ENCODE assay signal across 10 cellular contexts in genomic region chr1:13892671-13893325, GRCh38.
A peak's percentile ranks its signal among the peaks of the same experiment; 100 is the strongest.
DNase-seq lines count a peak whose midpoint lies in the region; ATAC-seq and TF ChIP-seq lines count a peak whose summit lies in the region.
"Had no signal": no experiment of that assay in that cellular context is flagged by ENCODE, and none has a peak within 500 bp of the region (broad histone marks: within the 10 kb centered on the region; RNA-seq: fewer than 3 reads in every experiment).

No MANE protein-coding gene starts in this region.

- H3K79me2 ChIP-seq in GM23338 (replicated peaks; ENCODE audit: insufficient read depth), result no peaks in the 10 kb centered on the region

- H3K27ac ChIP-seq in GM23338 (ENCODE audit: low read depth) (no peak overlapping the region), iPS-20b (ENCODE audit: low read length) (no peak overlapping the region)

- H3K36me3 ChIP-seq in GM23338 (ENCODE audit: insufficient read depth), result no peaks in the 10 kb centered on the region
- no peaks in the 10 kb centered on the region for H3K36me3 ChIP-seq in iPS-20b (ENCODE audit: insufficient read depth, low read depth, low read length)
- no peaks in the 10 kb centered on the region for H3K36me3 ChIP-seq in skeletal muscle satellite cell (ENCODE audit: insufficient read depth, low read length)

- peak overlapping the region; percentile 90 for H3K4me2 ChIP-seq in GM23338
- peak overlapping the region; percentile 88 for H3K4me2 ChIP-seq in skeletal muscle satellite cell (ENCODE audit: low read length)

- peak overlapping the region; percentile 73 for H3K4me3 Mint-ChIP-seq in GM23338
- H3K4me3 Mint-ChIP-seq in activated naive CD8-positive, alpha-beta T cell treated with anti-CD3 and anti-CD28 coated beads for 36 hours, result no peak overlapping the region
- H3K4me3 Mint-ChIP-seq: T-cell had no signal

- DNase-seq in GM23338 (ENCODE audit: low spot score) (peak; percentile 56), NK-92 (lab: John Stamatoyannopoulos, UW; ENCODE audit: unreplicated experiment) (no peak)
- peak; percentile 3 for DNase-seq in activated naive CD8-positive, alpha-beta T cell treated with anti-CD3 and anti-CD28 coated beads for 36 hours
- DNase-seq in activated naive CD4-positive, alpha-beta T cell (lab: John Stamatoyannopoulos, UW), result no peak
- DNase-seq: T-cell had no signal

- H3K27me3 Mint-ChIP-seq in GM23338 (ENCODE audit: insufficient read depth, low read depth, poor library complexity), result peaks cover 44% of the 10 kb centered on the region
- peaks cover 39% of the 10 kb centered on the region for H3K27me3 Mint-ChIP-seq in activated naive CD8-positive, alpha-beta T cell treated with anti-CD3 and anti-CD28 coated beads for 36 hours

- H3K9me3 ChIP-seq in iPS-20b (ENCODE audit: insufficient read depth, low read depth, low read length) (no peaks in the 10 kb centered on the region), skeletal muscle satellite cell (replicated peaks; ENCODE audit: low read length) (peaks cover 4% of the 10 kb centered on the region)

- H3K9me3 Mint-ChIP-seq in GM23338, result no peaks in the 10 kb centered on the region
- H3K9me3 Mint-ChIP-seq in activated naive CD8-positive, alpha-beta T cell treated with anti-CD3 and anti-CD28 coated beads for 36 hours, result peaks cover 1% of the 10 kb centered on the region

- H3K4me3 ChIP-seq in GM23338 (peak overlapping the region; percentile 73), iPS-20b (ENCODE audit: low read length) (peak overlapping the region; percentile 72), skeletal muscle satellite cell (ENCODE audit: low read length) (peak overlapping the region; percentile 69)

- H3K36me3 Mint-ChIP-seq in GM23338 (ENCODE audit: low read depth), result no peaks in the 10 kb centered on the region
- H3K36me3 Mint-ChIP-seq in activated naive CD8-positive, alpha-beta T cell treated with anti-CD3 and anti-CD28 coated beads for 36 hours, result peaks cover 2% of the 10 kb centered on the region

- H4K20me1 ChIP-seq in GM23338 (replicated peaks; ENCODE audit: insufficient read depth), result 0 out of 2 replicates have a peak, but pooled peaks cover 4% of the 10 kb centered on the region

- H3K9ac ChIP-seq in iPS-20b (ENCODE audit: low read depth, low read length) (no peak overlapping the region), skeletal muscle satellite cell (ENCODE audit: low read depth, low read length) (peak overlapping the region; percentile 64)

- H2AFZ ChIP-seq in GM23338, result peak overlapping the region; percentile 98

- H3K27me3 ChIP-seq in GM23338 (ENCODE audit: insufficient read depth), result peaks cover 86% of the 10 kb centered on the region
- H3K27me3 ChIP-seq in iPS-20b (ENCODE audit: insufficient read depth, low read length), result peaks cover 100% of the 10 kb centered on the region
- peaks cover 18% of the 10 kb centered on the region for H3K27me3 ChIP-seq in skeletal muscle satellite cell (ENCODE audit: control insufficient read depth, insufficient read depth, low read length)

- H3K27ac Mint-ChIP-seq in GM23338, result no peak overlapping the region
- no peak overlapping the region for H3K27ac Mint-ChIP-seq in activated naive CD8-positive, alpha-beta T cell treated with anti-CD3 and anti-CD28 coated beads for 36 hours

- H3K4me1 ChIP-seq in GM23338 (ENCODE audit: insufficient read depth) (peaks cover 7% of the 10 kb centered on the region; the same call in 1 of the 2 replicates), iPS-20b (ENCODE audit: insufficient read depth, low read length) (0 out of 2 replicates have a peak, but pooled peaks cover 7% of the 10 kb centered on the region), skeletal muscle satellite cell (ENCODE audit: control insufficient read depth, insufficient read depth, low read length) (peaks cover 7% of the 10 kb centered on the region)

- ATAC-seq in GM23338, result peak; percentile 84
- no peak for ATAC-seq in GM19463 (IDR thresholded peaks at IDR 0.05; ENCODE audit: unreplicated experiment)
- ATAC-seq in GM18502 (IDR thresholded peaks at IDR 0.05; ENCODE audit: poor library complexity, unreplicated experiment), result no peak
- ATAC-seq: naive thymus-derived CD8-positive, alpha-beta T cell had no signal

- peaks cover 10% of the 10 kb centered on the region for H3K4me1 Mint-ChIP-seq in GM23338
- peaks cover 2% of the 10 kb centered on the region for H3K4me1 Mint-ChIP-seq in activated naive CD8-positive, alpha-beta T cell treated with anti-CD3 and anti-CD28 coated beads for 36 hours

- H3F3A ChIP-seq in GM23338 (replicated peaks; ENCODE audit: low read depth), result no peaks in the 10 kb centered on the region

- TF ChIP-seq CTCF in GM23338 (conservative IDR thresholded peaks at IDR 0.05; ENCODE audit: low read depth in 2 of 2), result no peak

- H3K9me2 ChIP-seq in GM23338 (ENCODE audit: insufficient read depth), result no peaks in the 10 kb centered on the region

TF ChIP-seq in GM23338, 12 proteins besides CTCF, POLR2A, EP300 and RAD21:
- TF ChIP-seq, protein P1, sequence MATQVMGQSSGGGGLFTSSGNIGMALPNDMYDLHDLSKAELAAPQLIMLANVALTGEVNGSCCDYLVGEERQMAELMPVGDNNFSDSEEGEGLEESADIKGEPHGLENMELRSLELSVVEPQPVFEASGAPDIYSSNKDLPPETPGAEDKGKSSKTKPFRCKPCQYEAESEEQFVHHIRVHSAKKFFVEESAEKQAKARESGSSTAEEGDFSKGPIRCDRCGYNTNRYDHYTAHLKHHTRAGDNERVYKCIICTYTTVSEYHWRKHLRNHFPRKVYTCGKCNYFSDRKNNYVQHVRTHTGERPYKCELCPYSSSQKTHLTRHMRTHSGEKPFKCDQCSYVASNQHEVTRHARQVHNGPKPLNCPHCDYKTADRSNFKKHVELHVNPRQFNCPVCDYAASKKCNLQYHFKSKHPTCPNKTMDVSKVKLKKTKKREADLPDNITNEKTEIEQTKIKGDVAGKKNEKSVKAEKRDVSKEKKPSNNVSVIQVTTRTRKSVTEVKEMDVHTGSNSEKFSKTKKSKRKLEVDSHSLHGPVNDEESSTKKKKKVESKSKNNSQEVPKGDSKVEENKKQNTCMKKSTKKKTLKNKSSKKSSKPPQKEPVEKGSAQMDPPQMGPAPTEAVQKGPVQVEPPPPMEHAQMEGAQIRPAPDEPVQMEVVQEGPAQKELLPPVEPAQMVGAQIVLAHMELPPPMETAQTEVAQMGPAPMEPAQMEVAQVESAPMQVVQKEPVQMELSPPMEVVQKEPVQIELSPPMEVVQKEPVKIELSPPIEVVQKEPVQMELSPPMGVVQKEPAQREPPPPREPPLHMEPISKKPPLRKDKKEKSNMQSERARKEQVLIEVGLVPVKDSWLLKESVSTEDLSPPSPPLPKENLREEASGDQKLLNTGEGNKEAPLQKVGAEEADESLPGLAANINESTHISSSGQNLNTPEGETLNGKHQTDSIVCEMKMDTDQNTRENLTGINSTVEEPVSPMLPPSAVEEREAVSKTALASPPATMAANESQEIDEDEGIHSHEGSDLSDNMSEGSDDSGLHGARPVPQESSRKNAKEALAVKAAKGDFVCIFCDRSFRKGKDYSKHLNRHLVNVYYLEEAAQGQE (IDR thresholded peaks at IDR 0.05; ENCODE audit: unreplicated experiment), result no peak
- TF ChIP-seq CREB1 (CRISPR knock-in tag; IDR thresholded peaks at IDR 0.05; ENCODE audit: low read depth) (no peak), EZH2 (IDR thresholded peaks at IDR 0.05; ENCODE audit: low read depth, unreplicated experiment) (peak; percentile 71), ZNF331 (CRISPR knock-in tag; IDR thresholded peaks at IDR 0.05; ENCODE audit: low read depth) (no peak), ZNF114 (CRISPR knock-in tag; IDR thresholded peaks at IDR 0.05) (no peak), POLR2AphosphoS5 (IDR thresholded peaks at IDR 0.05; ENCODE audit: low read depth) (no peak)

Comparison
In these comparisons a context has a peak if more than half of its experiments do, and no peak if none do; other contexts are left out.
1. DNase-seq: peak in GM23338 (single experiment) and activated naive CD8-positive, alpha-beta T cell treated with anti-CD3 and anti-CD28 coated beads for 36 hours (single experiment); none in NK-92 (single experiment) and activated naive CD4-positive, alpha-beta T cell (0 of 4).
2. Peak in every context shown above with its lines, with median percentiles within 50 percentile points of each other: H3K4me3 ChIP-seq.